In genomic region chr2:174918886-174919526, GRCh38 we compare ENCODE assay signal across 1 cellular context.
TF ChIP-seq lines count a peak whose summit lies in the region.

No MANE protein-coding gene starts in this region.

TF ChIP-seq in IMR-90, 13 proteins besides CTCF, POLR2A, EP300 and RAD21:
- no peak for TF ChIP-seq FOS (IDR thresholded peaks at IDR 0.05; ENCODE audit: low read depth, low read length)
- no peak for TF ChIP-seq RFX5 (IDR thresholded peaks at IDR 0.05; ENCODE audit: low read depth, low read length)
- no peak for TF ChIP-seq MAFK (IDR thresholded peaks at IDR 0.05; ENCODE audit: low read depth, low read length)
- no peak for TF ChIP-seq MXI1 (IDR thresholded peaks at IDR 0.05; ENCODE audit: borderline replicate concordance, low read depth, low read length)
- TF ChIP-seq, protein P1, sequence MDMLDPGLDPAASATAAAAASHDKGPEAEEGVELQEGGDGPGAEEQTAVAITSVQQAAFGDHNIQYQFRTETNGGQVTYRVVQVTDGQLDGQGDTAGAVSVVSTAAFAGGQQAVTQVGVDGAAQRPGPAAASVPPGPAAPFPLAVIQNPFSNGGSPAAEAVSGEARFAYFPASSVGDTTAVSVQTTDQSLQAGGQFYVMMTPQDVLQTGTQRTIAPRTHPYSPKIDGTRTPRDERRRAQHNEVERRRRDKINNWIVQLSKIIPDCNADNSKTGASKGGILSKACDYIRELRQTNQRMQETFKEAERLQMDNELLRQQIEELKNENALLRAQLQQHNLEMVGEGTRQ (IDR thresholded peaks at IDR 0.05; ENCODE audit: low read depth, low read length): no peak
- TF ChIP-seq MAZ (IDR thresholded peaks at IDR 0.05; ENCODE audit: borderline replicate concordance, low read depth, low read length): no peak
- TF ChIP-seq RCOR1 (IDR thresholded peaks at IDR 0.05; ENCODE audit: insufficient replicate concordance, low read length): no peak
- no peak for TF ChIP-seq SMC3 (IDR thresholded peaks at IDR 0.05; ENCODE audit: low read depth, low read length)
- TF ChIP-seq, protein P2, sequence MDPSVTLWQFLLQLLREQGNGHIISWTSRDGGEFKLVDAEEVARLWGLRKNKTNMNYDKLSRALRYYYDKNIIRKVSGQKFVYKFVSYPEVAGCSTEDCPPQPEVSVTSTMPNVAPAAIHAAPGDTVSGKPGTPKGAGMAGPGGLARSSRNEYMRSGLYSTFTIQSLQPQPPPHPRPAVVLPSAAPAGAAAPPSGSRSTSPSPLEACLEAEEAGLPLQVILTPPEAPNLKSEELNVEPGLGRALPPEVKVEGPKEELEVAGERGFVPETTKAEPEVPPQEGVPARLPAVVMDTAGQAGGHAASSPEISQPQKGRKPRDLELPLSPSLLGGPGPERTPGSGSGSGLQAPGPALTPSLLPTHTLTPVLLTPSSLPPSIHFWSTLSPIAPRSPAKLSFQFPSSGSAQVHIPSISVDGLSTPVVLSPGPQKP (IDR thresholded peaks at IDR 0.05; ENCODE audit: borderline replicate concordance, low read depth, low read length): no peak
- TF ChIP-seq CHD1 (IDR thresholded peaks at IDR 0.05; ENCODE audit: low read depth, low read length): no peak
- no peak for TF ChIP-seq BHLHE40 (IDR thresholded peaks at IDR 0.05; ENCODE audit: low read depth, low read length)
- no peak for TF ChIP-seq CEBPB (IDR thresholded peaks at IDR 0.05; ENCODE audit: low read depth, low read length)
- TF ChIP-seq NFE2L2 (IDR thresholded peaks at IDR 0.05; ENCODE audit: low read depth, low read length): no peak
